21 cellular contexts compared by ENCODE assay signal in the genomic region with DNA sequence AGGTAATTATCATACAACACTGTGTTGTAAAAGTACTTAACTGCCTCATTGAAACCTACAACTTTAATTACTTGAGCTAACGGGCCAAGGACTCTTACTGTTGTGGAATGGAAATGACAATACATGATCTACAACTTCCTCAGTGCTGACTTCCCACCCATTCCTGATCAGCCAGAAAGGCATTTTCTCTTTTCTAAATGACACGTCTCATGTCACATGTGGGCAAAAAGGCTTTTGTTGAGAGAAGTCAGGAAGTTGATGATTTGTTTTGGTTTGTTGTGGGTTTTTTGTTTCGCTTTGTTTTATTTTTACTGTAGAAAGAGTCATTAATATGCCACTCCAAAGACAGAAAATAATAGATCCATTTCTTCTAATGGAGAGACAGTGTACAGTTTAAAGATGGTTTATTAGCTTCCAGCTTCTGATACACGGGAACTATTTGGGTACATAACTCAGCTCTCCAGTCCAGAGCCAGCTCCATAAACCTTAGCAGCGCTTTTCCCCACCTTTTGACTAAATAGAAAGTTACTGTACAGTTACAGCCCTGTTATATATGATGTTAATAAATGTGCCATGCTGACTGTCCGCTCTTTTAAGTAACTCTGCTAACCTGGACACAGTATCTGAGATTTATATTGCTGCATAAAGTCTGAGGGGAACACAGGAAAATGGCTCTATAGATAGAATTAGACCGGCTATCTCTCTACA.
"Had no signal": no experiment of that assay in that cellular context is flagged by ENCODE, and none has a peak within 500 bp of the region (broad histone marks: within the 10 kb centered on the region; RNA-seq: fewer than 3 reads in every experiment).

No MANE protein-coding gene starts in this region.

- DNase-seq: activated CD4-positive, alpha-beta memory T cell treated with anti-CD3 and anti-CD28 coated beads, Interleukin-2, amount 10 ng/mL, durations not matched to agents 7 days and 5 days; activated CD4-positive, alpha-beta T cell treated with anti-CD3 and anti-CD28 coated beads, Interleukin-2, amount 10 ng/mL, durations not matched to agents 24 days and 14 days; activated effector memory CD4-positive, alpha-beta T cell treated with anti-CD3 and anti-CD28 coated beads, Interleukin-2, amount 50 U/mL, for 16 hours; activated naive CD4-positive, alpha-beta T cell treated with anti-CD3 and anti-CD28 coated beads, Interleukin-2, amount 10 ng/mL, durations not matched to agents 7 days and 5 days; activated naive CD8-positive, alpha-beta T cell treated with anti-CD3 and anti-CD28 coated beads, Interleukin-2, amount 50 U/mL, for 24 hours; activated T-cell treated with anti-CD3 and anti-CD28 coated beads, Interleukin-2, amount 50 U/mL, for 72 hours; anterior cingulate cortex; effector CD8-positive, alpha-beta T cell; erythroblast; foreskin keratinocyte; mesenchymal stem cell; nucleus accumbens; right cardiac atrium; stimulated activated CD4-positive, alpha-beta T cell treated with anti-CD3 and anti-CD28 coated beads, Interleukin-12 subunit alpha, Interleukin-12 subunit beta, amount 100 ng/mL, for 4 hours; stimulated activated CD4-positive, alpha-beta T cell treated with anti-CD3 and anti-CD28 coated beads, Interleukin-4, amount 100 ng/mL, for 4 hours; uterus had no signal

- H3K4me1 Mint-ChIP-seq: activated CD4-positive, alpha-beta memory T cell treated with anti-CD3 and anti-CD28 coated beads, Interleukin-2, amount 10 ng/mL, durations not matched to agents 7 days and 5 days; activated CD4-positive, alpha-beta T cell treated with anti-CD3 and anti-CD28 coated beads, Interleukin-2, amount 10 ng/mL, durations not matched to agents 24 days and 14 days; activated naive CD4-positive, alpha-beta T cell treated with anti-CD3 and anti-CD28 coated beads, Interleukin-2, amount 10 ng/mL, durations not matched to agents 7 days and 5 days; activated naive CD8-positive, alpha-beta T cell treated with anti-CD3 and anti-CD28 coated beads, Interleukin-2, amount 50 U/mL, for 24 hours; brain had no signal

- H3K9ac ChIP-seq: parathyroid adenoma had no signal

- H3K4me3 ChIP-seq: tibial nerve, uterus had no signal

- H3K27ac Mint-ChIP-seq: activated CD4-positive, alpha-beta memory T cell treated with anti-CD3 and anti-CD28 coated beads, Interleukin-2, amount 10 ng/mL, durations not matched to agents 7 days and 5 days; activated CD4-positive, alpha-beta T cell treated with anti-CD3 and anti-CD28 coated beads, Interleukin-2, amount 10 ng/mL, durations not matched to agents 24 days and 14 days; activated naive CD4-positive, alpha-beta T cell treated with anti-CD3 and anti-CD28 coated beads, Interleukin-2, amount 10 ng/mL, durations not matched to agents 7 days and 5 days; activated naive CD8-positive, alpha-beta T cell treated with anti-CD3 and anti-CD28 coated beads, Interleukin-2, amount 50 U/mL, for 24 hours; activated T-cell treated with anti-CD3 and anti-CD28 coated beads, Interleukin-2, amount 50 U/mL, for 72 hours; brain; dendritic cell treated with granulocyte-macrophage colony-stimulating factor and Interleukin-4, amounts not matched to agents 40 ng/mL and 50 ng/mL, for 4 days; stimulated activated naive CD8-positive, alpha-beta T cell treated with anti-CD3 and anti-CD28 coated beads, Interleukin-15, Interleukin-2, amounts not matched to agents 100 ng/mL and 50 ng/mL, for 24 hours had no signal

- H3K27me3 Mint-ChIP-seq: activated CD4-positive, alpha-beta memory T cell treated with anti-CD3 and anti-CD28 coated beads, Interleukin-2, amount 10 ng/mL, durations not matched to agents 7 days and 5 days; activated CD4-positive, alpha-beta T cell treated with anti-CD3 and anti-CD28 coated beads, Interleukin-2, amount 10 ng/mL, durations not matched to agents 24 days and 14 days; activated naive CD4-positive, alpha-beta T cell treated with anti-CD3 and anti-CD28 coated beads, Interleukin-2, amount 10 ng/mL, durations not matched to agents 7 days and 5 days; activated naive CD8-positive, alpha-beta T cell treated with anti-CD3 and anti-CD28 coated beads, Interleukin-2, amount 50 U/mL, for 24 hours; dendritic cell treated with granulocyte-macrophage colony-stimulating factor and Interleukin-4, amounts not matched to agents 40 ng/mL and 50 ng/mL, for 4 days; stimulated activated naive CD8-positive, alpha-beta T cell treated with anti-CD3 and anti-CD28 coated beads, Interleukin-15, Interleukin-2, amounts not matched to agents 100 ng/mL and 50 ng/mL, for 24 hours had no signal

- ATAC-seq: activated naive CD8-positive, alpha-beta T cell treated with anti-CD3 and anti-CD28 coated beads, Interleukin-2, amount 50 U/mL, for 24 hours; activated T-cell treated with anti-CD3 and anti-CD28 coated beads, Interleukin-2, amount 50 U/mL, for 72 hours; foreskin keratinocyte; right cardiac atrium had no signal

- H3K27ac ChIP-seq: foreskin keratinocyte, parathyroid adenoma, uterus had no signal

- H3K4me1 ChIP-seq: foreskin keratinocyte, parathyroid adenoma, uterus had no signal

- H3K9me3 Mint-ChIP-seq: dendritic cell treated with granulocyte-macrophage colony-stimulating factor and Interleukin-4, amounts not matched to agents 40 ng/mL and 50 ng/mL, for 4 days had no signal

- H3K36me3 Mint-ChIP-seq: activated naive CD4-positive, alpha-beta T cell treated with anti-CD3 and anti-CD28 coated beads, Interleukin-2, amount 10 ng/mL, durations not matched to agents 7 days and 5 days; brain had no signal

- H3K36me3 ChIP-seq: tibial nerve, uterus had no signal

- H3K4me3 Mint-ChIP-seq: activated CD4-positive, alpha-beta memory T cell treated with anti-CD3 and anti-CD28 coated beads, Interleukin-2, amount 10 ng/mL, durations not matched to agents 7 days and 5 days; activated CD4-positive, alpha-beta T cell treated with anti-CD3 and anti-CD28 coated beads, Interleukin-2, amount 10 ng/mL, durations not matched to agents 24 days and 14 days; activated naive CD4-positive, alpha-beta T cell treated with anti-CD3 and anti-CD28 coated beads, Interleukin-2, amount 10 ng/mL, durations not matched to agents 7 days and 5 days; activated naive CD8-positive, alpha-beta T cell treated with anti-CD3 and anti-CD28 coated beads, Interleukin-2, amount 50 U/mL, for 24 hours; activated T-cell treated with anti-CD3 and anti-CD28 coated beads, Interleukin-2, amount 50 U/mL, for 72 hours; brain; dendritic cell treated with granulocyte-macrophage colony-stimulating factor and Interleukin-4, amounts not matched to agents 40 ng/mL and 50 ng/mL, for 4 days; stimulated activated naive CD8-positive, alpha-beta T cell treated with anti-CD3 and anti-CD28 coated beads, Interleukin-15, Interleukin-2, amounts not matched to agents 100 ng/mL and 50 ng/mL, for 24 hours had no signal

- H3K27me3 ChIP-seq: foreskin keratinocyte, tibial nerve, uterus had no signal

- H3K9me3 ChIP-seq: tibial nerve, uterus had no signal
